Comparison of ENCODE assay signal across 8 cellular contexts in genomic region chr22:30606455-30607299, GRCh38. TPM values are rescaled to one million over a fixed set of nuclear protein-coding genes. Genes with fewer than 3 reads are reported as not detected.
DNase-seq lines count a peak whose midpoint lies in the region; ATAC-seq and TF ChIP-seq lines count a peak whose summit lies in the region.

TSS of gene TCN2 (plus strand) at chr22:30607174. CDS start at chr22:30607332, 158 bp downstream.

- peak within 1 kb of the TSS; percentile 63; the same call in 1 of the 2 replicates for H3K9ac ChIP-seq in HUES48 (ENCODE audit: low read depth, low read length)

- H3K27me3 ChIP-seq in HUES48 (ENCODE audit: control insufficient read depth, insufficient read depth, low read length) (no peaks in the 10 kb centered on the region), body of pancreas (no peaks in the 10 kb centered on the region), hepatocyte (no peaks in the 10 kb centered on the region)

- H3K9me3 ChIP-seq in HUES48 (ENCODE audit: control insufficient read depth, insufficient read depth, low read length), result no peaks in the 10 kb centered on the region
- no peaks in the 10 kb centered on the region for H3K9me3 ChIP-seq in body of pancreas
- H3K9me3 ChIP-seq in hepatocyte (ENCODE audit: low read depth), result no peaks in the 10 kb centered on the region

- intact Hi-C loops in body of pancreas (cut with DNase I), result no loop called here

- peaks cover 3% of the 10 kb centered on the region for H3K79me2 ChIP-seq in hepatocyte

- H3K4me1 ChIP-seq in HUES48 (ENCODE audit: control insufficient read depth, insufficient read depth, low read length) (peaks cover 16% of the 10 kb centered on the region), body of pancreas (peaks cover 25% of the 10 kb centered on the region), hepatocyte (ENCODE audit: insufficient read depth) (peaks cover 39% of the 10 kb centered on the region)

- H2AFZ ChIP-seq in hepatocyte, result peak within 1 kb of the TSS; percentile 99

- no peaks in the 10 kb centered on the region for H3K9me2 ChIP-seq in hepatocyte (replicated peaks; ENCODE audit: insufficient read depth)

- H3K4me2 ChIP-seq in hepatocyte, result peak within 1 kb of the TSS; percentile 97

- WGBS in body of pancreas, 2 donors, result 0% methylated on average over 17 to 23 of the region's 24 CpGs
- 6% methylated on average over 20 of the region's 24 CpGs for WGBS in hepatocyte (ENCODE audit: low lambda C conversion rate, missing lambda C conversion rate)

- H3K27ac Mint-ChIP-seq in progenitor cell of endocrine pancreas, result peak within 1 kb of the TSS; percentile 98

- H3K9me3 Mint-ChIP-seq in progenitor cell of endocrine pancreas (ENCODE audit: low read depth), result no peaks in the 10 kb centered on the region

- peaks cover 21% of the 10 kb centered on the region for H3K4me1 Mint-ChIP-seq in progenitor cell of endocrine pancreas (ENCODE audit: low read depth)

- peak; percentile 21 for DNase-seq in GM12864 (ENCODE audit: low read depth)
- DNase-seq in RPMI8226, result peak; percentile 75
- DNase-seq in body of pancreas, result peak; percentile 65 to 83 (median 80)
- DNase-seq in hepatocyte (ENCODE audit: low spot score), result peak; percentile 88
- DNase-seq in progenitor cell of endocrine pancreas (ENCODE audit: low spot score, unreplicated experiment), result peak; percentile 73

- H3K4me3 ChIP-seq in GM12864 (ENCODE audit: low read depth, low read length) (peak within 1 kb of the TSS; percentile 56), HUES48 (ENCODE audit: low read depth, low read length) (peak within 1 kb of the TSS; percentile 62), body of pancreas (peak within 1 kb of the TSS; percentile 34 to 46), hepatocyte (peak within 1 kb of the TSS; percentile 57)

- peak within 1 kb of the TSS; percentile 92 for H3K27ac ChIP-seq in HUES48 (ENCODE audit: low read depth, low read length)
- H3K27ac ChIP-seq in body of pancreas, result peak within 1 kb of the TSS; percentile 75 to 86 (median 80)
- peak within 1 kb of the TSS; percentile 97 for H3K27ac ChIP-seq in hepatocyte

- TF ChIP-seq POLR2A in body of pancreas (IDR thresholded peaks at IDR 0.05), result peak; percentile 24 to 62 (median 58)

- TF ChIP-seq CTCF in GM12864 (IDR thresholded peaks at IDR 0.05; ENCODE audit: low read depth, low read length, missing control alignments) (peak; percentile 19), body of pancreas (IDR thresholded peaks at IDR 0.05) (peak in 1 of 7 experiments; percentile 30), hepatocyte (IDR thresholded peaks at IDR 0.05; ENCODE audit: poor library complexity) (peak; percentile 2), progenitor cell of endocrine pancreas (IDR thresholded peaks at IDR 0.05; ENCODE audit: unreplicated experiment) (no peak)

- peaks cover 1% of the 10 kb centered on the region for H3K36me3 Mint-ChIP-seq in progenitor cell of endocrine pancreas (ENCODE audit: insufficient read depth)

- ATAC-seq in body of pancreas (peak; percentile 81), GM18502 (IDR thresholded peaks at IDR 0.05; ENCODE audit: poor library complexity, unreplicated experiment) (no peak), HG03439 (IDR thresholded peaks at IDR 0.05; ENCODE audit: unreplicated experiment) (no peak)

- peak within 1 kb of the TSS; percentile 77 for H3K4me3 Mint-ChIP-seq in progenitor cell of endocrine pancreas (ENCODE audit: low read depth)

- no peaks in the 10 kb centered on the region for H3K27me3 Mint-ChIP-seq in progenitor cell of endocrine pancreas

- H3K36me3 ChIP-seq in HUES48 (ENCODE audit: control insufficient read depth, insufficient read depth, low read length) (peaks cover 7% of the 10 kb centered on the region), body of pancreas (replicated peaks in 1 of 2; ENCODE audit: insufficient read depth in 1 of 2, low read depth in 2 of 2) (no peaks in the 10 kb centered on the region), hepatocyte (replicated peaks; ENCODE audit: insufficient read depth, low read depth) (no peaks in the 10 kb centered on the region)

- H4K20me1 ChIP-seq in hepatocyte (ENCODE audit: insufficient read depth, poor library complexity, severe bottlenecking), result no peaks in the 10 kb centered on the region

RNA-seq across cellular contexts. Expression of gene TCN2, which starts in this region (rescaled TPM):
- total RNA-seq in body of pancreas (10 to 100 TPM; 14.8 to 16.3 TPM), hepatocyte (26.2 and 28.8 TPM in 2 replicates), progenitor cell of endocrine pancreas (22.3 and 22.9 TPM in 2 replicates)
- polyA plus RNA-seq in hepatocyte, result 35.5 and 39.3 TPM in 2 replicates

Comparison
In these comparisons a context has a peak if more than half of its experiments do, and no peak if none do; other contexts are left out.
1. DNase-seq: peak in every context shown above with its lines; median percentile 88 in hepatocyte; 80 in body of pancreas; 75 in RPMI8226; 73 in progenitor cell of endocrine pancreas; 21 in GM12864.